ENCODE assay signal across 22 cellular contexts in genomic region chr1:223176437-223176836, GRCh38.
"Had no signal": no experiment of that assay in that cellular context is flagged by ENCODE, and none has a peak within 500 bp of the region (broad histone marks: within the 10 kb centered on the region; RNA-seq: fewer than 3 reads in every experiment).

No MANE protein-coding gene starts in this region.

- H3K36me3 ChIP-seq: esophagus muscularis mucosa, gastrocnemius medialis, right lobe of liver, thoracic aorta, WERI-Rb-1 had no signal

- H3K4me3 ChIP-seq: esophagus muscularis mucosa, gastrocnemius medialis, right lobe of liver, thoracic aorta had no signal

- ATAC-seq: activated CD8-positive, alpha-beta memory T cell treated with anti-CD3 and anti-CD28 coated beads, Interleukin-2, amount 10 ng/mL, durations not matched to agents 7 days and 5 days; activated CD8-positive, alpha-beta T cell treated with anti-CD3 and anti-CD28 coated beads for 36 hours; activated naive CD8-positive, alpha-beta T cell treated with anti-CD3 and anti-CD28 coated beads, Interleukin-2, amount 50 U/mL, for 24 hours; stimulated activated naive B cell treated with anti-CD40 and anti-IgM and Interleukin-4, amounts not matched to agents 10 μg/mL and 1 μg/mL and 100 μg/mL, for 72 hours had no signal

- H3K9ac ChIP-seq: parathyroid adenoma had no signal

- H3K27me3 ChIP-seq: esophagus muscularis mucosa, gastrocnemius medialis, right lobe of liver had no signal

- DNase-seq: activated CD4-positive, alpha-beta T cell treated with anti-CD3 and anti-CD28 coated beads, Interleukin-2, amount 10 ng/mL, durations not matched to agents 7 days and 5 days; activated CD4-positive, CD25-positive, alpha-beta regulatory T cell treated with anti-CD3 and anti-CD28 coated beads, Interleukin-2, amount 50 U/mL, for 72 hours; activated CD8-positive, alpha-beta memory T cell treated with anti-CD3 and anti-CD28 coated beads, Interleukin-2, amount 10 ng/mL, durations not matched to agents 7 days and 5 days; activated CD8-positive, alpha-beta T cell treated with anti-CD3 and anti-CD28 coated beads for 36 hours; activated gamma-delta T cell; activated naive CD4-positive, alpha-beta T cell treated with anti-CD3 and anti-CD28 coated beads, Interleukin-2, amount 50 U/mL, for 16 hours; activated naive CD8-positive, alpha-beta T cell treated with anti-CD3 and anti-CD28 coated beads, Interleukin-2, amount 50 U/mL, for 24 hours; dermis blood vessel endothelial cell; effector CD8-positive, alpha-beta T cell; gastrocnemius medialis; mesenchymal stem cell; nephron progenitor cell; right lobe of liver; small intestine; stimulated activated CD4-positive, alpha-beta T cell treated with anti-CD3 and anti-CD28 coated beads, Interleukin-15, amount 100 ng/mL, for 24 hours; stimulated activated CD8-positive, alpha-beta memory T cell treated with anti-CD3 and anti-CD28 coated beads, Interleukin-4, amount 100 ng/mL, for 48 hours; stimulated activated naive B cell treated with anti-CD40 and anti-IgM and Interleukin-4, amounts not matched to agents 10 μg/mL and 1 μg/mL and 100 μg/mL, for 72 hours; T-helper 1 cell; WERI-Rb-1 had no signal

- H3K27ac ChIP-seq: gastrocnemius medialis, parathyroid adenoma, WERI-Rb-1 had no signal

- H3K4me1 ChIP-seq: gastrocnemius medialis, parathyroid adenoma had no signal

- H3K9me3 ChIP-seq: esophagus muscularis mucosa, gastrocnemius medialis, right lobe of liver, thoracic aorta had no signal

- H2AFZ ChIP-seq: parathyroid adenoma had no signal
